Comparison of ENCODE assay signal across 8 cellular contexts in genomic region chr2:47072018-47072691, GRCh38.
DNase-seq lines count a peak whose midpoint lies in the region; ATAC-seq, FAIRE-seq and TF ChIP-seq lines count a peak whose summit lies in the region.

No MANE protein-coding gene starts in this region.

- no peak for TF ChIP-seq EP300 in K562 (IDR thresholded peaks at IDR 0.05; ENCODE audit: low read length)
- no peak for TF ChIP-seq EP300 in HepG2 (IDR thresholded peaks at IDR 0.05; ENCODE audit: low read depth in 2 of 2, low read length in 2 of 2)
- TF ChIP-seq EP300 in HepG2 (CRISPR knock-in tag; IDR thresholded peaks at IDR 0.05; ENCODE audit: borderline replicate concordance) = no peak

- H3K4me1 ChIP-seq in K562 (replicated peaks in 1 of 2; ENCODE audit: control insufficient read depth in 2 of 2, insufficient read depth in 2 of 2, low read length in 2 of 2) (peaks cover 0 to 11% of the 10 kb centered on the region in 2 experiments; a peak in 3 of 5 replicates), HepG2 (ENCODE audit: insufficient read depth, low read length) (peaks cover 88% of the 10 kb centered on the region)

- no peak overlapping the region for H3K4me3 ChIP-seq in K562
- no peak overlapping the region for H3K4me3 ChIP-seq in HepG2 (replicated peaks in 1 of 3; ENCODE audit: insufficient read depth in 1 of 3, low read depth in 2 of 3, low read length in 3 of 3)

- TF ChIP-seq CTCF in C4-2B (conservative IDR thresholded peaks at IDR 0.05) (no peak), K562 (IDR thresholded peaks at IDR 0.05 in 2 of 3, conservative IDR thresholded peaks at IDR 0.05 in 1 of 3; ENCODE audit: insufficient read depth in 2 of 3, low read depth in 1 of 3, low read length in 3 of 3) (no peak), HepG2 (CRISPR knock-in tag; IDR thresholded peaks at IDR 0.05) (no peak), GM13977 (IDR thresholded peaks at IDR 0.05; ENCODE audit: extremely low read depth, insufficient read depth, missing control alignments) (no peak)

- H3K79me2 ChIP-seq in K562 (ENCODE audit: control insufficient read depth, insufficient read depth, low read length) (no peaks in the 10 kb centered on the region), HepG2 (ENCODE audit: insufficient read depth, low read length) (no peaks in the 10 kb centered on the region)

- no peak for FAIRE-seq in K562 (lab: Jason Lieb, UNC)
- no peak for FAIRE-seq in HepG2 (lab: Jason Lieb, UNC)

- H3K27ac ChIP-seq in C4-2B = peak overlapping the region; percentile 72
- H3K27ac ChIP-seq in K562 (ENCODE audit: extremely low read depth, low read depth, low read length) = no peak overlapping the region
- peak overlapping the region; percentile 93 for H3K27ac ChIP-seq in HepG2 (ENCODE audit: extremely low read length, insufficient read depth, low read length)

- ATAC-seq in K562 (no peak), HepG2 (no peak), GM18511 (IDR thresholded peaks at IDR 0.05; ENCODE audit: unreplicated experiment) (no peak)

- CTCF ChIA-PET in K562 (lab: Yijun Ruan, JAX; ENCODE audit: low intra/inter-chr PET ratio) = no interaction called here
- CTCF ChIA-PET in HepG2 (lab: Yijun Ruan, JAX; ENCODE audit: low intra/inter-chr PET ratio, low total read pairs) = no interaction called here

- TF ChIP-seq RAD21 in K562 (CRISPR knock-in tag; conservative IDR thresholded peaks at IDR 0.05 in 1 of 2, IDR thresholded peaks at IDR 0.05 in 1 of 2) = no peak
- TF ChIP-seq RAD21 in HepG2 (CRISPR knock-in tag; IDR thresholded peaks at IDR 0.05) = no peak

- in situ Hi-C loops in K562 (cut with MboI) = no loop called here
- in situ Hi-C loops in HepG2 (cut with HindIII; ENCODE audit: extremely low pct_ligation_motif_present, low pct_unique_long_range_greater_than_20kb) = loop anchor here (5.0 kb wide), 1 partner anchor 35 kb away; no protein-coding TSS in a partner anchor
- in situ Hi-C loops in GM13977 (cut with MboI; ENCODE audit: low pct_unique_long_range_greater_than_20kb, low sequenced_read_pairs, unreplicated experiment) = no loop called here

- TF ChIP-seq POLR2A in K562 (conservative IDR thresholded peaks at IDR 0.05) (no peak), HepG2 (IDR thresholded peaks at IDR 0.05; ENCODE audit: insufficient read depth in 1 of 2, low read depth in 2 of 2, low read length in 2 of 2) (no peak)

- H3K27me3 ChIP-seq in K562 (ENCODE audit: control insufficient read depth in 2 of 2, insufficient read depth in 2 of 2, low read length in 2 of 2) = no peaks in the 10 kb centered on the region
- no peaks in the 10 kb centered on the region for H3K27me3 ChIP-seq in HepG2 (ENCODE audit: control insufficient read depth in 1 of 2, insufficient read depth in 2 of 2, low read length in 2 of 2)

- peak; percentile 88 for DNase-seq in LHCN-M2 (ENCODE audit: low read depth)
- DNase-seq in K562 (ENCODE audit: extremely low read depth in 1 of 4, low spot score in 3 of 4) = no peak
- DNase-seq in HepG2 (ENCODE audit: low spot score) = no peak
- peak; percentile 95 for DNase-seq in stromal cell of bone marrow (ENCODE audit: low read depth)
- no peak for DNase-seq in NCI-H2196 (lab: John Stamatoyannopoulos, UW; ENCODE audit: unreplicated experiment)
- no peak for DNase-seq in GM13977 (ENCODE audit: low spot score)

- POLR2A ChIA-PET in K562 (lab: Yijun Ruan, JAX) = interaction anchor here (0.6 to 1.3 kb wide), 4 partner anchors 14 to 521 kb away, joined by 3 to 4 read pairs (median 3); no protein-coding TSS in a partner anchor
- POLR2A ChIA-PET in HepG2 (lab: Yijun Ruan, JAX) = interaction anchor here (0.9 to 8.1 kb wide), 7 partner anchors 7 to 238 kb away, joined by 3 to 134 read pairs (median 6); no protein-coding TSS in a partner anchor

- BruUV-seq in K562 (replicated peaks; lab: Mats Ljungman, UMichigan) (no TSS peak), HepG2 (replicated peaks; lab: Mats Ljungman, UMichigan) (no TSS peak)

- 80% methylated on average over 20 of the region's 28 CpGs for WGBS in K562 (ENCODE audit: insufficient coverage, low coverage, missing lambda C conversion rate)
- WGBS in HepG2 (ENCODE audit: low lambda C conversion rate) = 97% methylated on average over 27 of the region's 28 CpGs

- H3K9me3 ChIP-seq in K562 (replicated peaks; ENCODE audit: control insufficient read depth, insufficient read depth, low read depth, low read length) (no peaks in the 10 kb centered on the region), HepG2 (ENCODE audit: low read length) (no peaks in the 10 kb centered on the region)

- H3K36me3 ChIP-seq in K562 (ENCODE audit: control insufficient read depth, insufficient read depth, low read length) = no peaks in the 10 kb centered on the region
- no peaks in the 10 kb centered on the region; a peak in 2 of 5 replicates for H3K36me3 ChIP-seq in HepG2 (replicated peaks in 1 of 2; ENCODE audit: control insufficient read depth in 1 of 2, insufficient read depth in 2 of 2, low read length in 2 of 2)

- H3K4me2 ChIP-seq in K562 (ENCODE audit: insufficient read depth, low read length) (no peak overlapping the region), HepG2 (ENCODE audit: low read depth, low read length) (no peak overlapping the region; the same call in 1 of the 2 replicates)

- no peaks in the 10 kb centered on the region for H3K9me1 ChIP-seq in K562 (ENCODE audit: control insufficient read depth, insufficient read depth, low read length)

- H3K9ac ChIP-seq in K562 (ENCODE audit: insufficient read depth in 1 of 2, low read depth in 2 of 2, low read length in 2 of 2) (no peak overlapping the region; a peak in 1 of 4 replicates), HepG2 (ENCODE audit: insufficient read depth, low read depth, low read length) (peak overlapping the region; percentile 72)

- H2AFZ ChIP-seq in K562 (ENCODE audit: low read depth, low read length) (no peak overlapping the region), HepG2 (ENCODE audit: low read length) (no peak overlapping the region)

- H4K20me1 ChIP-seq in K562 (replicated peaks; ENCODE audit: control insufficient read depth, insufficient read depth, low read length) (peaks cover 12% of the 10 kb centered on the region; the same call in 1 of the 2 replicates), HepG2 (ENCODE audit: insufficient read depth, low read length) (no peaks in the 10 kb centered on the region)

- intact Hi-C loops in K562 (cut with micrococcal nuclease) = no loop called here
- intact Hi-C loops in HepG2 (cut with micrococcal nuclease; ENCODE audit: unreplicated experiment) = no loop called here

TF ChIP-seq in K562, 482 proteins besides CTCF, POLR2A, EP300 and RAD21:
- TF ChIP-seq ZBTB33 (CRISPR knock-in tag; IDR thresholded peaks at IDR 0.05) (peak; percentile 92), RFX1 (IDR thresholded peaks at IDR 0.05) (peak; percentile 70), BDP1 (IDR thresholded peaks at IDR 0.05; ENCODE audit: insufficient read depth, insufficient read length) (no peak)

TF ChIP-seq in HepG2, 621 proteins besides CTCF, POLR2A, EP300 and RAD21 (continues in another document):
- TF ChIP-seq MLXIP (CRISPR knock-in tag; IDR thresholded peaks at IDR 0.05; ENCODE audit: borderline replicate concordance) = no peak
- no peak for TF ChIP-seq CHD4 (IDR thresholded peaks at IDR 0.05; ENCODE audit: borderline replicate concordance, low read length)
- no peak for TF ChIP-seq TBL1XR1 (IDR thresholded peaks at IDR 0.05; ENCODE audit: borderline replicate concordance, low read length, partially characterized antibody)
- TF ChIP-seq ZNF639 (CRISPR knock-in tag; conservative IDR thresholded peaks at IDR 0.05) = no peak
- peak; percentile 2 for TF ChIP-seq XRCC5 (optimal IDR thresholded peaks at IDR 0.05; ENCODE audit: low read length)
- TF ChIP-seq KDM3A (CRISPR knock-in tag; IDR thresholded peaks at IDR 0.05; ENCODE audit: low read depth) = no peak
- TF ChIP-seq ZMYM3 (CRISPR knock-in tag; IDR thresholded peaks at IDR 0.05) = no peak; the same call in 1 of the 2 replicates
- no peak for TF ChIP-seq SIX4 (CRISPR knock-in tag; IDR thresholded peaks at IDR 0.05)
- TF ChIP-seq SPEN (CRISPR knock-in tag; IDR thresholded peaks at IDR 0.05; ENCODE audit: low read depth) = 0 out of 2 replicates have a peak, but pooled peaks have one; percentile 1
- TF ChIP-seq SMAD1 (CRISPR knock-in tag; IDR thresholded peaks at IDR 0.05; ENCODE audit: borderline replicate concordance, low read depth) = no peak
- TF ChIP-seq ELF3 (CRISPR knock-in tag; IDR thresholded peaks at IDR 0.05) = no peak
- TF ChIP-seq RBFOX2 (IDR thresholded peaks at IDR 0.05; ENCODE audit: low read depth, low read length) = peak; percentile 54
- TF ChIP-seq KDM5B (CRISPR knock-in tag; IDR thresholded peaks at IDR 0.05; ENCODE audit: borderline replicate concordance) = 0 out of 2 replicates have a peak, but pooled peaks have one; percentile 22

Comparison
In these comparisons a context has a peak if more than half of its experiments do, and no peak if none do; other contexts are left out.
1. DNase-seq: peak in LHCN-M2 (single experiment) and stromal cell of bone marrow (single experiment); none in K562 (0 of 4), HepG2 (single experiment), NCI-H2196 (single experiment) and GM13977 (single experiment).